In the genomic region with DNA sequence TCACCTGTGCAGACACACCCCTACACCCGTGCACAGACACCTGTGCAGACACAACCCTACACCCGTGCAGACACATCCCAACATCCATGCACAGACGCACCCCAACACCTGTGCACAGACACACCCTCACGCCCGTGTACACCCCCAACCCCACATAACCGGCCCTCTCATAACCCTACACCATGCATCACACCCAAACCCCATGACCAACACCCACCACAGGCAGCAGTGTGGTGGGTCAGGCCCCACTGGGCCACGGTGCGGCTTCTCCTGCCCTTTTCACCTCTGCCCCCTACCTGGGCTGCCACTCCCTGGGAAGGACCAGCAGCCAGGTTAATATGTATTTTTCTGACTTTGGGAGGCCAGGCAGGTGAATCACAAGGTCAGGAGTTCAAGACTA, we compare ENCODE assay signal across 1 cellular context.
TF ChIP-seq lines count a peak whose summit lies in the region.

No MANE protein-coding gene starts in this region.

TF ChIP-seq in HepG2, 621 proteins besides CTCF, POLR2A, EP300 and RAD21 (continued from another document):
- TF ChIP-seq, protein P1, sequence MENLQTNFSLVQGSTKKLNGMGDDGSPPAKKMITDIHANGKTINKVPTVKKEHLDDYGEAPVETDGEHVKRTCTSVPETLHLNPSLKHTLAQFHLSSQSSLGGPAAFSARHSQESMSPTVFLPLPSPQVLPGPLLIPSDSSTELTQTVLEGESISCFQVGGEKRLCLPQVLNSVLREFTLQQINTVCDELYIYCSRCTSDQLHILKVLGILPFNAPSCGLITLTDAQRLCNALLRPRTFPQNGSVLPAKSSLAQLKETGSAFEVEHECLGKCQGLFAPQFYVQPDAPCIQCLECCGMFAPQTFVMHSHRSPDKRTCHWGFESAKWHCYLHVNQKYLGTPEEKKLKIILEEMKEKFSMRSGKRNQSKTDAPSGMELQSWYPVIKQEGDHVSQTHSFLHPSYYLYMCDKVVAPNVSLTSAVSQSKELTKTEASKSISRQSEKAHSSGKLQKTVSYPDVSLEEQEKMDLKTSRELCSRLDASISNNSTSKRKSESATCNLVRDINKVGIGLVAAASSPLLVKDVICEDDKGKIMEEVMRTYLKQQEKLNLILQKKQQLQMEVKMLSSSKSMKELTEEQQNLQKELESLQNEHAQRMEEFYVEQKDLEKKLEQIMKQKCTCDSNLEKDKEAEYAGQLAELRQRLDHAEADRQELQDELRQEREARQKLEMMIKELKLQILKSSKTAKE (CRISPR knock-in tag; IDR thresholded peaks at IDR 0.05; ENCODE audit: borderline replicate concordance), result 0 out of 2 replicates have a peak, but pooled peaks have one; percentile 27
- peak; percentile 30; the same call in 1 of the 2 replicates for TF ChIP-seq NR2F6 (IDR thresholded peaks at IDR 0.05)
- TF ChIP-seq NR2F6 (CRISPR knock-in tag; IDR thresholded peaks at IDR 0.05), result no peak
